Comparison of ENCODE assay signal across 9 cellular contexts in genomic region chr21:32278068-32278467, GRCh38. TPM values are rescaled to one million over a fixed set of nuclear protein-coding genes. Genes with fewer than 3 reads are reported as not detected.
DNase-seq lines count a peak whose midpoint lies in the region; ATAC-seq and TF ChIP-seq lines count a peak whose summit lies in the region.
"Had no signal": no experiment of that assay in that cellular context is flagged by ENCODE, and none has a peak within 500 bp of the region (broad histone marks: within the 10 kb centered on the region; RNA-seq: fewer than 3 reads in every experiment).

No MANE protein-coding gene starts in this region.

- H3K27ac Mint-ChIP-seq in memory B cell: peak overlapping the region; percentile 94

- peaks cover 20% of the 10 kb centered on the region for H3K4me1 Mint-ChIP-seq in memory B cell

- peak overlapping the region; percentile 80 for H3K4me3 ChIP-seq in astrocyte of the cerebellum (ENCODE audit: low read depth, low read length)

- H3K9me3 Mint-ChIP-seq in memory B cell: no peaks in the 10 kb centered on the region

- H3K27ac ChIP-seq in KOPT-K1 (ENCODE audit: low read depth, low read length, poor library complexity, severe bottlenecking): peak overlapping the region; percentile 77

- no peaks in the 10 kb centered on the region for H3K9me3 ChIP-seq in KOPT-K1 (ENCODE audit: insufficient read depth, low read length, poor library complexity, severe bottlenecking)

- peaks cover 7% of the 10 kb centered on the region for H3K36me3 Mint-ChIP-seq in memory B cell

- peak overlapping the region; percentile 100 for H3K4me3 Mint-ChIP-seq in memory B cell

- peaks cover 25% of the 10 kb centered on the region for H3K36me3 ChIP-seq in KOPT-K1 (ENCODE audit: insufficient read depth, low read length)

- no peaks in the 10 kb centered on the region for H3K27me3 Mint-ChIP-seq in memory B cell

- in situ Hi-C loops in astrocyte of the cerebellum (cut with HindIII; ENCODE audit: low sequenced_read_pairs): no loop called here

- TF ChIP-seq CTCF in astrocyte of the cerebellum (IDR thresholded peaks at IDR 0.05; ENCODE audit: low read depth, low read length, missing control alignments) (no peak), omental fat pad (IDR thresholded peaks at IDR 0.05) (no peak)

- DNase-seq in NCI-H1105 (lab: John Stamatoyannopoulos, UW) (peak; percentile 2), NCI-H1105 treated with DMSO at 0.1 percent for 48 hours (lab: John Stamatoyannopoulos, UW) (no peak), astrocyte of the cerebellum (ENCODE audit: low read depth) (no peak), memory B cell (ENCODE audit: low spot score in 2 of 2) (no peak), omental fat pad (ENCODE audit: low spot score) (no peak)
- no peak for DNase-seq in stimulated activated CD4-positive, alpha-beta T cell treated with anti-CD3 and anti-CD28 coated beads, Interleukin-12 subunit alpha, Interleukin-12 subunit beta, amount 100 ng/mL, for 4 hours

- ATAC-seq in memory B cell (ENCODE audit: low read depth) (no peak), GM19035 (IDR thresholded peaks at IDR 0.05; ENCODE audit: unreplicated experiment) (no peak), omental fat pad (ENCODE audit: low FRiP score) (no peak)

RNA-seq across cellular contexts. Expression of gene MIS18A, which starts 0.8 kb away (rescaled TPM):
- 1 to 10 TPM; 3.5 to 5.3 (median 4.1) TPM for total RNA-seq in omental fat pad

RNA-seq across cellular contexts. Expression of gene MRAP, which starts 20.6 kb away (rescaled TPM):
- 100 to 1,000 TPM in 1 of 4 donors, 10 to 100 TPM in 2, 1 to 10 TPM in 1; 6.5 to 162 (median 41.3) TPM for total RNA-seq in omental fat pad
- total RNA-seq: Daoy had no signal
